11 cellular contexts compared by ENCODE assay signal in the genomic region with DNA sequence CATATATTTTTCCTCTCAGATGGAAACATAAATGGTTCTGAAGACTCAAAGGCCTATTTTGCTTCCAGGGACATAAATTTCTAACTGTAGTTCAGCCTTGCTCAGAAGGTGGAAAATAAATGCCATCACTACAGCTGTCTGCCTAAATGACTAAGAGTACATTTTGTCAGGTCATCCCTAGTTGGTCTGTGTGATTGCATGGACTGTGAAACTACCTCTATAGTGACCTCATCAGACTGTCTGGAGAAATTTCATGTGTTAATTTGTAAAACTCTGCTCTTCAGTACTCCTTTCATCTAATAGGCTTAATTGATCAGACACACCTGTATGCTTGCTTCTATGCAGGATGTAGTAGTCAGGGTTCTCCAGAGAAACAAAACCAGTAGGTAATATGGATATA.
DNase-seq lines count a peak whose midpoint lies in the region; ATAC-seq and TF ChIP-seq lines count a peak whose summit lies in the region.
"Had no signal": no experiment of that assay in that cellular context is flagged by ENCODE, and none has a peak within 500 bp of the region (broad histone marks: within the 10 kb centered on the region; RNA-seq: fewer than 3 reads in every experiment).

No MANE protein-coding gene starts in this region.

- no peaks in the 10 kb centered on the region for H4K20me1 ChIP-seq in OCI-LY3 (ENCODE audit: insufficient read depth, low read length)

- no peaks in the 10 kb centered on the region for H3K27me3 ChIP-seq in OCI-LY3 (ENCODE audit: low read depth, low read length)
- no peaks in the 10 kb centered on the region for H3K27me3 ChIP-seq in CD4-positive, alpha-beta memory T cell (ENCODE audit: insufficient read depth, low read length)

- peaks cover 3% of the 10 kb centered on the region for H3K36me3 ChIP-seq in OCI-LY3 (replicated peaks; ENCODE audit: low read depth, low read length)
- H3K36me3 ChIP-seq in CD4-positive, alpha-beta memory T cell (ENCODE audit: insufficient read depth, low read length) = no peaks in the 10 kb centered on the region

- no peak for DNase-seq in hippocampal formation (lab: John Stamatoyannopoulos, UW)
- no peak for DNase-seq in SW480 (ENCODE audit: low spot score)
- DNase-seq in CD4-positive, alpha-beta memory T cell = no peak
- DNase-seq: activated T-cell treated with anti-CD3 and anti-CD28 coated beads, Interleukin-2, amount 50 U/mL, for 1 hour; NCI-H1694; stimulated activated naive CD8-positive, alpha-beta T cell treated with anti-CD3 and anti-CD28 coated beads, Interleukin-15, amount 100 ng/mL, for 72 hours had no signal

- intact Hi-C loops in CD4-positive, alpha-beta memory T cell (cut with micrococcal nuclease) = no loop called here

- peaks cover 0 to 19% (median 6%) of the 10 kb centered on the region in 8 donors for H3K9me3 Mint-ChIP-seq in CD4-positive, alpha-beta memory T cell
- H3K9me3 Mint-ChIP-seq: stimulated activated naive CD8-positive, alpha-beta T cell treated with anti-CD3 and anti-CD28 coated beads, Interleukin-15, amount 100 ng/mL, for 72 hours had no signal

- CTCF ChIA-PET in CD4-positive, alpha-beta memory T cell (lab: Charles Lee; ENCODE audit: partially characterized antibody) = no interaction called here

- H3K79me2 ChIP-seq in OCI-LY3 (ENCODE audit: low read length) = no peaks in the 10 kb centered on the region

- no peaks in the 10 kb centered on the region for H3K27me3 Mint-ChIP-seq in CD4-positive, alpha-beta memory T cell
- H3K27me3 Mint-ChIP-seq: stimulated activated naive CD8-positive, alpha-beta T cell treated with anti-CD3 and anti-CD28 coated beads, Interleukin-15, amount 100 ng/mL, for 72 hours had no signal

- no peaks in the 10 kb centered on the region for H3K4me1 Mint-ChIP-seq in CD4-positive, alpha-beta memory T cell
- H3K4me1 Mint-ChIP-seq: stimulated activated naive CD8-positive, alpha-beta T cell treated with anti-CD3 and anti-CD28 coated beads, Interleukin-15, amount 100 ng/mL, for 72 hours had no signal

- H3K9me3 ChIP-seq in OCI-LY3 (ENCODE audit: insufficient read depth, low read length) = no peaks in the 10 kb centered on the region
- no peaks in the 10 kb centered on the region for H3K9me3 ChIP-seq in CD4-positive, alpha-beta memory T cell (ENCODE audit: control insufficient read depth in 1 of 2, low read length in 2 of 2)

- no peak overlapping the region for H3K27ac ChIP-seq in 22Rv1
- H3K27ac ChIP-seq in OCI-LY3 (ENCODE audit: low read length) = peak overlapping the region; percentile 42; the same call in 1 of the 2 replicates
- no peak overlapping the region for H3K27ac ChIP-seq in CD4-positive, alpha-beta memory T cell (ENCODE audit: low read depth, low read length)

- H3K4me1 ChIP-seq in OCI-LY3 (ENCODE audit: low read length) = peaks cover 15% of the 10 kb centered on the region
- H3K4me1 ChIP-seq in CD4-positive, alpha-beta memory T cell (ENCODE audit: insufficient read depth, low read length) = no peaks in the 10 kb centered on the region

- H2AFZ ChIP-seq in OCI-LY3 (ENCODE audit: low read depth, low read length) = no peak overlapping the region; the same call in 1 of the 2 replicates

- peak overlapping the region; percentile 23; the same call in 1 of the 2 replicates for H3K9ac ChIP-seq in OCI-LY3 (ENCODE audit: low read length)

- POLR2A ChIA-PET in CD4-positive, alpha-beta memory T cell (lab: Charles Lee; ENCODE audit: partially characterized antibody) = no interaction called here

- ATAC-seq in GM19351 (IDR thresholded peaks at IDR 0.05; ENCODE audit: unreplicated experiment) = peak; percentile 95
- peak; percentile 88 for ATAC-seq in HG03159 (IDR thresholded peaks at IDR 0.05; ENCODE audit: unreplicated experiment)
- ATAC-seq in HG03135 (IDR thresholded peaks at IDR 0.05; ENCODE audit: unreplicated experiment) = no peak
- ATAC-seq: stimulated activated naive CD8-positive, alpha-beta T cell treated with anti-CD3 and anti-CD28 coated beads, Interleukin-15, amount 100 ng/mL, for 72 hours had no signal

- no peak overlapping the region for H3K4me3 Mint-ChIP-seq in CD4-positive, alpha-beta memory T cell
- H3K4me3 Mint-ChIP-seq: stimulated activated naive CD8-positive, alpha-beta T cell treated with anti-CD3 and anti-CD28 coated beads, Interleukin-15, amount 100 ng/mL, for 72 hours had no signal

- H3K36me3 Mint-ChIP-seq in CD4-positive, alpha-beta memory T cell = no peaks in the 10 kb centered on the region

- TF ChIP-seq CTCF in 22Rv1 (IDR thresholded peaks at IDR 0.05) (peak; percentile 33; the same call in 1 of the 2 replicates), OCI-LY3 (IDR thresholded peaks at IDR 0.05; ENCODE audit: low read depth, low read length) (peak; percentile 40)

- no peak overlapping the region for H3K27ac Mint-ChIP-seq in CD4-positive, alpha-beta memory T cell
- H3K27ac Mint-ChIP-seq: stimulated activated naive CD8-positive, alpha-beta T cell treated with anti-CD3 and anti-CD28 coated beads, Interleukin-15, amount 100 ng/mL, for 72 hours had no signal

- peak overlapping the region; percentile 15; the same call in 1 of the 2 replicates for H3K4me2 ChIP-seq in OCI-LY3 (ENCODE audit: low read length)

- no peak overlapping the region for H3K4me3 ChIP-seq in OCI-LY3 (ENCODE audit: low read length)
- H3K4me3 ChIP-seq in CD4-positive, alpha-beta memory T cell (ENCODE audit: low read length in 2 of 2) = no peak overlapping the region
